ENCODE assay signal across 30 cellular contexts in the genomic region with DNA sequence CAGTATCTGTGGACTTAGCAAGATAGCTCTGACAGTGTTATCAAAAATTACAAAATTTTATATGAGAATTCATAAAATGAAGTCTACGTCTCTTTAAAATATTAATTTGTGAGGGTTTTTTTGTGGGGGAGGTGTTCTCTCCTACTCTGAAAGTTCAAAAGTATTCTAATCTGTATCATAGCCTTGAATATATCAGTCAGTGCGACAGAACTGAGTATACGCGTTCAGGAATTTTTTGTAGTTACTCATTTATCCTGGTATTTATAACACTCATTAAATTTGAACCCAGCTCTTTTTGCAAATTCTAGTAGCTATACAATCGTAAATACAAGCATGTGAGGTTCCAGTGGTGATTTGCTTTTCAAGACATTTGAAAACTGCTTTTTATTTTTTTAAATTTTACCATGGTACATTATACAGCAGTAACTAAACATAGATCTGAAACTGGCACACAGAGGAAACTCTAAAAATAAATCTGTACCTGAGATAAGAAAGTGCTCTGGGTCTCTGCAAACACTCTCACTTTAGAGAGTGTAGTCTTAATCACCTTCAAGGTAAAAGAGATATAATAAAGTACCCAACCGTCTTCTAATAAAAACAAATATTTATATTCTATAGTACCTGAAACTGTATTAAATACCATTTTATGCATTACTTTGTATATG.
"Had no signal": no experiment of that assay in that cellular context is flagged by ENCODE, and none has a peak within 500 bp of the region (broad histone marks: within the 10 kb centered on the region; RNA-seq: fewer than 3 reads in every experiment).

No MANE protein-coding gene starts in this region.

- H3K27me3 ChIP-seq: adrenal gland had no signal

- H3K4me1 ChIP-seq: adrenal gland had no signal

- H3K27ac ChIP-seq: adrenal gland, VCaP had no signal

- H3K9me3 ChIP-seq: adrenal gland had no signal

- H3K36me3 ChIP-seq: adrenal gland had no signal

- DNase-seq: activated B cell treated with CpG ODN at 0.5 μM for 24 hours; activated CD4-positive, alpha-beta memory T cell treated with anti-CD3 and anti-CD28 coated beads for 36 hours; activated CD4-positive, alpha-beta T cell treated with anti-CD3 and anti-CD28 coated beads for 4 hours; activated CD4-positive, alpha-beta T cell treated with anti-CD3 and anti-CD28 coated beads, Interleukin-2, amount 10 ng/mL, durations not matched to agents 24 days and 14 days; activated CD4-positive, alpha-beta T cell treated with anti-CD3 and anti-CD28 coated beads, Interleukin-2, amount 50 U/mL, for 1 hour; activated CD4-positive, alpha-beta T cell treated with anti-CD3 and anti-CD28 coated beads, Interleukin-2, amount 50 U/mL, for 4 hours; activated CD4-positive, CD25-positive, alpha-beta regulatory T cell treated with anti-CD3 and anti-CD28 coated beads, Interleukin-2, amount 50 U/mL, for 72 hours; activated CD8-positive, alpha-beta memory T cell treated with anti-CD3 and anti-CD28 coated beads, Interleukin-2, amount 50 U/mL, for 4 hours; activated CD8-positive, alpha-beta T cell treated with anti-CD3 and anti-CD28 coated beads for 36 hours; activated effector memory CD4-positive, alpha-beta T cell treated with anti-CD3 and anti-CD28 coated beads, Interleukin-2, amount 50 U/mL, for 16 hours; activated gamma-delta T cell treated with Interleukin-2 at 50 U/mL for 16 hours; activated naive CD4-positive, alpha-beta T cell; activated naive CD4-positive, alpha-beta T cell treated with anti-CD3 and anti-CD28 coated beads for 36 hours; activated naive CD4-positive, alpha-beta T cell treated with anti-CD3 and anti-CD28 coated beads, Interleukin-2, amount 50 U/mL, for 16 hours; activated naive CD8-positive, alpha-beta T cell treated with anti-CD3 and anti-CD28 coated beads for 36 hours; activated T-cell treated with anti-CD3 and anti-CD28 coated beads for 4 hours; activated T-cell treated with anti-CD3 and anti-CD28 coated beads, Interleukin-2, amount 50 U/mL, for 1 hour; activated T-cell treated with anti-CD3 and anti-CD28 coated beads, Interleukin-2, amount 50 U/mL, for 4 hours; activated T-cell treated with anti-CD3 and anti-CD28 coated beads, Interleukin-2, amount 50 U/mL, for 72 hours; adrenal gland; amniotic stem cell; aorta; caudate nucleus; cerebellar nuclear complex; T-helper 1 cell; T-helper 2 cell; T-helper 9 cell had no signal

- H3K4me3 ChIP-seq: adrenal gland had no signal

- ATAC-seq: activated CD8-positive, alpha-beta T cell treated with anti-CD3 and anti-CD28 coated beads for 36 hours; activated naive CD4-positive, alpha-beta T cell treated with anti-CD3 and anti-CD28 coated beads, Interleukin-2, amount 50 U/mL, for 72 hours; activated T-cell treated with anti-CD3 and anti-CD28 coated beads, Interleukin-2, amount 50 U/mL, for 4 hours; activated T-cell treated with anti-CD3 and anti-CD28 coated beads, Interleukin-2, amount 50 U/mL, for 72 hours; activated T-helper 17 cell treated with anti-CD3 and anti-CD28 coated beads, Interleukin-2, amount 50 U/mL, for 72 hours had no signal
